Comparison of ENCODE assay signal across 10 cellular contexts in genomic region chr10:74234569-74234968, GRCh38.
DNase-seq lines count a peak whose midpoint lies in the region; ATAC-seq, FAIRE-seq and TF ChIP-seq lines count a peak whose summit lies in the region.
"Had no signal": no experiment of that assay in that cellular context is flagged by ENCODE, and none has a peak within 500 bp of the region (broad histone marks: within the 10 kb centered on the region; RNA-seq: fewer than 3 reads in every experiment).

No MANE protein-coding gene starts in this region.

- H3K36me3 ChIP-seq in CD8-positive, alpha-beta T cell (ENCODE audit: insufficient read depth, low read length), result no peaks in the 10 kb centered on the region
- H3K36me3 ChIP-seq in Karpas-422 (ENCODE audit: insufficient read depth, low read length), result no peaks in the 10 kb centered on the region
- H3K36me3 ChIP-seq in pancreas, result no peaks in the 10 kb centered on the region
- no peaks in the 10 kb centered on the region for H3K36me3 ChIP-seq in gastroesophageal sphincter

- no peak for TF ChIP-seq POLR2A in gastroesophageal sphincter (IDR thresholded peaks at IDR 0.05)

- peak; percentile 73 for TF ChIP-seq CTCF in CD8-positive, alpha-beta T cell (IDR thresholded peaks at IDR 0.05)
- TF ChIP-seq CTCF in pancreas (IDR thresholded peaks at IDR 0.05) (peak in 2 of 4 donors; percentile 7 to 16), gastroesophageal sphincter (IDR thresholded peaks at IDR 0.05) (peak in 2 of 4 experiments; percentile 29 to 46)

- intact Hi-C loops in CD8-positive, alpha-beta T cell (cut with DNase I, micrococcal nuclease), result loop anchor here (1.0 to 10.0 kb wide), 4 partner anchors 83 to 350 kb away; partner anchors contain the start of gene ADK (in 1 of the 2)
- intact Hi-C loops in pancreas (cut with DNase I), result no loop called here

- no peaks in the 10 kb centered on the region for H3K9me2 ChIP-seq in Karpas-422 (replicated peaks; ENCODE audit: insufficient read depth, low read length)

- H3K27me3 ChIP-seq in CD8-positive, alpha-beta T cell (ENCODE audit: insufficient read depth, low read length), result no peaks in the 10 kb centered on the region
- H3K27me3 ChIP-seq in Karpas-422 (ENCODE audit: low read length) (no peaks in the 10 kb centered on the region), pancreas (no peaks in the 10 kb centered on the region), gastroesophageal sphincter (no peaks in the 10 kb centered on the region)

- H4K20me1 ChIP-seq in Karpas-422 (ENCODE audit: insufficient read depth, low read depth, low read length), result no peaks in the 10 kb centered on the region

- no peaks in the 10 kb centered on the region for H3K9me3 Mint-ChIP-seq in CD8-positive, alpha-beta T cell

- POLR2A ChIA-PET in CD8-positive, alpha-beta T cell (lab: Charles Lee), result interaction anchor here (0.6 to 1.6 kb wide), 4 partner anchors 21 to 348 kb away, joined by 3 to 5 read pairs (median 4); partner anchors contain the start of genes ADK and AP3M1

- peaks cover 5% of the 10 kb centered on the region for H3K36me3 Mint-ChIP-seq in CD8-positive, alpha-beta T cell

- no peak overlapping the region for H2AFZ ChIP-seq in Karpas-422 (ENCODE audit: low read length)

- peak; percentile 96 for FAIRE-seq in pancreas (lab: Jason Lieb, UNC)

- 60 to 81% methylated on average over 1 of the region's 1 CpG for WGBS in pancreas, 2 donors
- 50 to 61% methylated on average over 1 of the region's 1 CpG for WGBS in gastroesophageal sphincter (ENCODE audit: low coverage in 1 of 2), 2 donors

- CTCF ChIA-PET in CD8-positive, alpha-beta T cell (lab: Charles Lee), result interaction anchor here (0.8 to 3.1 kb wide), 21 partner anchors 11 to 785 kb away, joined by 3 to 17 read pairs (median 4); partner anchors contain the start of genes ADK and AP3M1

- H3K27ac ChIP-seq in CD8-positive, alpha-beta T cell (ENCODE audit: low read depth, low read length), result no peak overlapping the region
- H3K27ac ChIP-seq in Karpas-422 (ENCODE audit: low read length), result no peak overlapping the region
- H3K27ac ChIP-seq in pancreas, result no peak overlapping the region
- H3K27ac ChIP-seq in gastroesophageal sphincter, result no peak overlapping the region

- H3K27ac Mint-ChIP-seq in CD8-positive, alpha-beta T cell, result no peak overlapping the region

- H3K27me3 Mint-ChIP-seq in CD8-positive, alpha-beta T cell (ENCODE audit: low read depth), result no peaks in the 10 kb centered on the region

- H3K4me1 Mint-ChIP-seq in CD8-positive, alpha-beta T cell (ENCODE audit: low read depth), result peaks cover 8% of the 10 kb centered on the region

- H3K9me3 ChIP-seq in CD8-positive, alpha-beta T cell (ENCODE audit: low read length), result no peaks in the 10 kb centered on the region
- H3K9me3 ChIP-seq in Karpas-422 (ENCODE audit: low read length) (no peaks in the 10 kb centered on the region), pancreas (no peaks in the 10 kb centered on the region), gastroesophageal sphincter (no peaks in the 10 kb centered on the region)

- no peak overlapping the region for H3K4me3 Mint-ChIP-seq in CD8-positive, alpha-beta T cell

- no peak overlapping the region for H3K9ac ChIP-seq in Karpas-422 (ENCODE audit: low read length)

- H3K4me1 ChIP-seq in CD8-positive, alpha-beta T cell (ENCODE audit: insufficient read depth, low read length), result no peaks in the 10 kb centered on the region
- H3K4me1 ChIP-seq in Karpas-422 (ENCODE audit: low read length), result peaks cover 40% of the 10 kb centered on the region
- peaks cover 0 to 6% (median 0%) of the 10 kb centered on the region in 3 donors for H3K4me1 ChIP-seq in pancreas
- peaks cover 0 to 12% (median 0%) of the 10 kb centered on the region in 3 donors for H3K4me1 ChIP-seq in gastroesophageal sphincter

- peaks cover 92% of the 10 kb centered on the region for H3K79me2 ChIP-seq in Karpas-422 (ENCODE audit: low read length)

- no peak for ATAC-seq in CD8-positive, alpha-beta T cell
- ATAC-seq in pancreas (no peak), gastroesophageal sphincter (no peak)
- ATAC-seq: activated CD4-positive, CD25-positive, alpha-beta regulatory T cell treated with anti-CD3 and anti-CD28 coated beads, Interleukin-2, amount 50 U/mL, for 24 hours had no signal

- no peak overlapping the region for H3K4me2 ChIP-seq in Karpas-422 (ENCODE audit: low read depth, low read length, poor library complexity, severe bottlenecking)

- TF ChIP-seq EP300 in gastroesophageal sphincter (IDR thresholded peaks at IDR 0.05), result no peak

- H3K4me3 ChIP-seq in CD8-positive, alpha-beta T cell (ENCODE audit: low read depth, low read length), result no peak overlapping the region
- no peak overlapping the region for H3K4me3 ChIP-seq in Karpas-422 (ENCODE audit: low read length)
- H3K4me3 ChIP-seq in pancreas, result no peak overlapping the region
- no peak overlapping the region for H3K4me3 ChIP-seq in gastroesophageal sphincter

- DNase-seq in CD8-positive, alpha-beta T cell, result no peak
- DNase-seq in Karpas-422 (peak; percentile 70), pancreas (no peak), SKM-1 treated with dmso at 0.1 percent for 144 hours (lab: John Stamatoyannopoulos, UW; ENCODE audit: unreplicated experiment) (no peak), NCI-H187 treated with DMSO at 0.1 percent for 48 hours (lab: John Stamatoyannopoulos, UW) (no peak)
- DNase-seq in central memory CD4-positive, alpha-beta T cell, result peak; percentile 10
- DNase-seq: NCI-H446; stimulated activated CD4-positive, alpha-beta T cell treated with anti-CD3 and anti-CD28 coated beads, Interleukin-2, amount 100 ng/mL, for 24 hours had no signal

Comparison
In these comparisons a context has a peak if more than half of its experiments do, and no peak if none do; other contexts are left out.
1. DNase-seq: peak in Karpas-422 (single experiment) and central memory CD4-positive, alpha-beta T cell (single experiment); none in CD8-positive, alpha-beta T cell (0 of 7), pancreas (0 of 6), SKM-1 treated with dmso at 0.1 percent for 144 hours (single experiment) and NCI-H187 treated with DMSO at 0.1 percent for 48 hours (single experiment).
2. intact Hi-C loops: an anchor here in CD8-positive, alpha-beta T cell (1.0 to 10.0 kb wide); none called in pancreas.